In genomic region chr20:2508631-2509467, GRCh38 we compare ENCODE assay signal across 8 cellular contexts. TPM values are rescaled to one million over a fixed set of nuclear protein-coding genes. Genes with fewer than 3 reads are reported as not detected.
A peak's percentile ranks its signal among the peaks of the same experiment; 100 is the strongest.
DNase-seq lines count a peak whose midpoint lies in the region; TF ChIP-seq lines count a peak whose summit lies in the region.

ZNF343 (minus strand) TSS chr20:2508915; CDS start chr20:2493895, 15,020 bp downstream.

- H3K27me3 ChIP-seq in neuronal stem cell (ENCODE audit: control insufficient read depth in 3 of 3, insufficient read depth in 3 of 3, low read depth in 1 of 3, low read length in 3 of 3) = peaks cover 0 to 5% (median 0%) of the 10 kb centered on the region in 3 experiments

- H3K23ac ChIP-seq in neuronal stem cell (ENCODE audit: low read depth, low read length, poor library complexity) = peak within 1 kb of the TSS; percentile 80

- peak within 1 kb of the TSS; percentile 63 for H2AK5ac ChIP-seq in neuronal stem cell (ENCODE audit: low read depth, low read length)

- H3K4me3 ChIP-seq in LNCaP clone FGC (ENCODE audit: low read depth, low read length) (peak within 1 kb of the TSS; percentile 80), neuronal stem cell (ENCODE audit: low read length in 2 of 2) (peak within 1 kb of the TSS; percentile 56 to 96)

- H3K14ac ChIP-seq in neuronal stem cell (ENCODE audit: low read length) = peak within 1 kb of the TSS; percentile 75

- H3K27ac ChIP-seq in neuronal stem cell (replicated peaks; ENCODE audit: low read length) (peak within 1 kb of the TSS; percentile 41), substantia nigra (ENCODE audit: low read depth, low read length, poor library complexity, severe bottlenecking) (peak within 1 kb of the TSS; percentile 95)

- H2BK15ac ChIP-seq in neuronal stem cell (ENCODE audit: low read length) = peak within 1 kb of the TSS; percentile 58

- no CpG with 5 or more reads among the region's 53 CpGs for WGBS in neuronal stem cell (ENCODE audit: extremely low coverage in 2 of 2, insufficient read length in 2 of 2, insufficient replicate concordance in 1 of 2), 2 donors

- H3K9me3 ChIP-seq in ES-I3 (ENCODE audit: control insufficient read depth, insufficient read depth, low read length) = no peaks in the 10 kb centered on the region
- H3K9me3 ChIP-seq in neuronal stem cell (replicated peaks in 1 of 2; ENCODE audit: control insufficient read depth in 2 of 2, insufficient read depth in 1 of 2, low read depth in 1 of 2, low read length in 2 of 2) = no peaks in the 10 kb centered on the region

- peaks cover 4% of the 10 kb centered on the region for H3K79me1 ChIP-seq in neuronal stem cell (ENCODE audit: low read depth, low read length)

- H3K4me1 ChIP-seq in ES-I3 (ENCODE audit: insufficient read depth, low read length) (no peaks in the 10 kb centered on the region), neuronal stem cell (ENCODE audit: control insufficient read depth in 2 of 2, insufficient read depth in 1 of 2, low read depth in 1 of 2, low read length in 2 of 2) (peaks cover 5 to 9% of the 10 kb centered on the region in 2 donors)

- H3K4me2 ChIP-seq in neuronal stem cell (ENCODE audit: insufficient read depth, low read length, poor library complexity, severe bottlenecking) = peak within 1 kb of the TSS; percentile 83

- H2BK120ac ChIP-seq in neuronal stem cell (ENCODE audit: low read depth, low read length) = no peak within 1 kb of the TSS

- DNase-seq in H4 (ENCODE audit: low spot score) (peak; percentile 68), LNCaP clone FGC (ENCODE audit: low read depth) (peak; percentile 44), SIG-M5 (lab: John Stamatoyannopoulos, UW) (peak; percentile 59), activated gamma-delta T cell treated with Interleukin-2 at 50 U/mL for 16 hours (peak; percentile 72), foreskin melanocyte (peak; percentile 81), neuronal stem cell (ENCODE audit: low spot score) (peak; percentile 76), substantia nigra (lab: John Stamatoyannopoulos, UW) (peak; percentile 29 to 97 (median 83))

- no peak for TF ChIP-seq CTCF in LNCaP clone FGC (IDR thresholded peaks at IDR 0.05; ENCODE audit: control insufficient read depth, extremely low read depth, insufficient read depth)

- H3K18ac ChIP-seq in neuronal stem cell (ENCODE audit: low read length) = peak within 1 kb of the TSS; percentile 96

- H4K8ac ChIP-seq in neuronal stem cell (ENCODE audit: low read depth, low read length) = peak within 1 kb of the TSS; percentile 52

- no peak within 1 kb of the TSS for H4K91ac ChIP-seq in neuronal stem cell (ENCODE audit: low read depth, low read length, poor library complexity)

- H2BK12ac ChIP-seq in neuronal stem cell (ENCODE audit: low read length) = peak within 1 kb of the TSS; percentile 41

- no peak within 1 kb of the TSS for H3K4ac ChIP-seq in neuronal stem cell (ENCODE audit: low read length)

- peak within 1 kb of the TSS; percentile 0 for H2BK5ac ChIP-seq in neuronal stem cell (ENCODE audit: low read length)

- H3K36me3 ChIP-seq in ES-I3 (ENCODE audit: insufficient read depth, low read length) = no peaks in the 10 kb centered on the region
- no peaks in the 10 kb centered on the region for H3K36me3 ChIP-seq in neuronal stem cell (replicated peaks in 1 of 2; ENCODE audit: control insufficient read depth in 2 of 2, insufficient read depth in 2 of 2, low read length in 2 of 2)

- H3K9ac ChIP-seq in ES-I3 (ENCODE audit: low read depth, low read length) = peak within 1 kb of the TSS; percentile 95
- H3K9ac ChIP-seq in neuronal stem cell (ENCODE audit: low read depth, low read length, poor library complexity) = peak within 1 kb of the TSS; percentile 98

- H2AFZ ChIP-seq in neuronal stem cell (ENCODE audit: low read length) = peak within 1 kb of the TSS; percentile 89

RNA-seq across cellular contexts. Expression of gene ZNF343, which starts in this region (rescaled TPM):
- total RNA-seq in H4 (2014; rRNA removed; shearing (Covaris generic)) = 5.8 and 6.9 TPM in 2 replicates
- 4.8 TPM for polyA plus RNA-seq in neuronal stem cell (2013, experiment 1 of 2)
- 5.0 TPM for polyA plus RNA-seq in neuronal stem cell (2013, experiment 2 of 2)

Comparison
In these comparisons a context has a peak if more than half of its experiments do, and no peak if none do; other contexts are left out.
1. Peak in every context shown above with its lines: DNase-seq, H3K4me3 ChIP-seq and H3K27ac ChIP-seq.